In genomic region chr6:132270745-132271414, GRCh38 we compare ENCODE assay signal across 16 cellular contexts.
DNase-seq lines count a peak whose midpoint lies in the region; ATAC-seq, FAIRE-seq and TF ChIP-seq lines count a peak whose summit lies in the region.
"Had no signal": no experiment of that assay in that cellular context is flagged by ENCODE, and none has a peak within 500 bp of the region (broad histone marks: within the 10 kb centered on the region; RNA-seq: fewer than 3 reads in every experiment).

No MANE protein-coding gene starts in this region.

- H3K36me3 ChIP-seq in body of pancreas (replicated peaks in 1 of 2; ENCODE audit: insufficient read depth in 1 of 2, low read depth in 2 of 2): no peaks in the 10 kb centered on the region
- no peaks in the 10 kb centered on the region for H3K36me3 ChIP-seq in pancreas
- H3K36me3 ChIP-seq: right atrium auricular region had no signal

- H3K27me3 Mint-ChIP-seq in activated T-helper 2 cell treated with anti-CD3 and anti-CD28 coated beads, Interferon-gamma antibody, Interleukin-2, Interleukin-4, amounts not matched to agents 10 μg/mL and 5 μg/mL and 100 μg/mL, durations not matched to agents 14 hours and 24 hours and 36 hours (ENCODE audit: low read depth): peaks cover 9% of the 10 kb centered on the region

- DNase-seq in NCI-H1417 treated with DMSO at 0.1 percent for 48 hours (lab: John Stamatoyannopoulos, UW) (peak; percentile 97), body of pancreas (peak; percentile 44 to 86 (median 80)), pancreas (peak in 3 of 6 donors; percentile 65 to 83 (median 75)), foreskin keratinocyte (no peak)
- DNase-seq in activated T-helper 2 cell treated with anti-CD3 and anti-CD28 coated beads, Interferon-gamma antibody, Interleukin-2, Interleukin-4, amounts not matched to agents 10 μg/mL and 5 μg/mL and 100 μg/mL, durations not matched to agents 14 hours and 24 hours and 36 hours (ENCODE audit: low spot score): no peak
- DNase-seq: activated naive CD4-positive, alpha-beta T cell treated with anti-CD3 and anti-CD28 coated beads for 36 hours; effector memory CD8-positive, alpha-beta T cell; stimulated activated CD4-positive, alpha-beta T cell treated with anti-CD3 and anti-CD28 coated beads, Interleukin-4, amount 100 ng/mL, for 4 hours had no signal

- no peak overlapping the region for H3K27ac Mint-ChIP-seq in activated T-helper 2 cell treated with anti-CD3 and anti-CD28 coated beads, Interferon-gamma antibody, Interleukin-2, Interleukin-4, amounts not matched to agents 10 μg/mL and 5 μg/mL and 100 μg/mL, durations not matched to agents 14 hours and 24 hours and 36 hours
- H3K27ac Mint-ChIP-seq: activated naive CD4-positive, alpha-beta T cell treated with anti-CD3 and anti-CD28 coated beads for 36 hours; effector memory CD8-positive, alpha-beta T cell; stimulated activated memory B cell treated with anti-CD40 and anti-IgM and Interleukin-4, amounts not matched to agents 10 μg/mL and 1 μg/mL and 100 μg/mL, for 72 hours had no signal

- 13 to 17% methylated on average over 4 of the region's 4 CpGs for WGBS in body of pancreas, 2 donors
- 13 to 15% methylated on average over 4 of the region's 4 CpGs for WGBS in pancreas, 2 donors

- H3K36me3 Mint-ChIP-seq in activated T-helper 2 cell treated with anti-CD3 and anti-CD28 coated beads, Interferon-gamma antibody, Interleukin-2, Interleukin-4, amounts not matched to agents 10 μg/mL and 5 μg/mL and 100 μg/mL, durations not matched to agents 14 hours and 24 hours and 36 hours (ENCODE audit: low read depth): no peaks in the 10 kb centered on the region
- H3K36me3 Mint-ChIP-seq: stimulated activated memory B cell treated with anti-CD40 and anti-IgM and Interleukin-4, amounts not matched to agents 10 μg/mL and 1 μg/mL and 100 μg/mL, for 72 hours had no signal

- H3K27me3 ChIP-seq in body of pancreas (no peaks in the 10 kb centered on the region), pancreas (no peaks in the 10 kb centered on the region), foreskin keratinocyte (no peaks in the 10 kb centered on the region)
- H3K27me3 ChIP-seq: right atrium auricular region had no signal

- intact Hi-C loops in body of pancreas (cut with DNase I): loop anchor here (10.0 kb wide), 1 partner anchor 214 kb away; no protein-coding TSS in a partner anchor
- intact Hi-C loops in pancreas (cut with DNase I): loop anchor here in 1 of 3 donors (10.0 kb wide), 1 partner anchor 214 kb away; no protein-coding TSS in a partner anchor
- intact Hi-C loops in activated T-helper 2 cell treated with anti-CD3 and anti-CD28 coated beads, Interferon-gamma antibody, Interleukin-2, Interleukin-4, amounts not matched to agents 10 μg/mL and 5 μg/mL and 100 μg/mL, durations not matched to agents 14 hours and 24 hours and 36 hours (cut with micrococcal nuclease): no loop called here

- TF ChIP-seq CTCF in body of pancreas (IDR thresholded peaks at IDR 0.05) (peak in 1 of 7 experiments; percentile 2), pancreas (IDR thresholded peaks at IDR 0.05) (no peak), foreskin keratinocyte (conservative IDR thresholded peaks at IDR 0.05) (no peak)

- H3K4me3 Mint-ChIP-seq in activated T-helper 2 cell treated with anti-CD3 and anti-CD28 coated beads, Interferon-gamma antibody, Interleukin-2, Interleukin-4, amounts not matched to agents 10 μg/mL and 5 μg/mL and 100 μg/mL, durations not matched to agents 14 hours and 24 hours and 36 hours (ENCODE audit: low read depth): no peak overlapping the region
- H3K4me3 Mint-ChIP-seq: activated naive CD4-positive, alpha-beta T cell treated with anti-CD3 and anti-CD28 coated beads for 36 hours; effector memory CD8-positive, alpha-beta T cell; stimulated activated memory B cell treated with anti-CD40 and anti-IgM and Interleukin-4, amounts not matched to agents 10 μg/mL and 1 μg/mL and 100 μg/mL, for 72 hours had no signal

- H3K4me1 ChIP-seq in body of pancreas: peaks cover 9% of the 10 kb centered on the region
- H3K4me1 ChIP-seq in pancreas: peaks cover 0 to 11% (median 11%) of the 10 kb centered on the region in 3 donors
- H3K4me1 ChIP-seq in foreskin keratinocyte: no peaks in the 10 kb centered on the region
- H3K4me1 ChIP-seq: right atrium auricular region had no signal

- H3K9me3 ChIP-seq in body of pancreas (no peaks in the 10 kb centered on the region), pancreas (no peaks in the 10 kb centered on the region)
- H3K9me3 ChIP-seq: right atrium auricular region had no signal

- H3K4me1 Mint-ChIP-seq in activated T-helper 2 cell treated with anti-CD3 and anti-CD28 coated beads, Interferon-gamma antibody, Interleukin-2, Interleukin-4, amounts not matched to agents 10 μg/mL and 5 μg/mL and 100 μg/mL, durations not matched to agents 14 hours and 24 hours and 36 hours (ENCODE audit: low read depth): no peaks in the 10 kb centered on the region

- TF ChIP-seq POLR2A in body of pancreas (IDR thresholded peaks at IDR 0.05): peak in 1 of 3 donors; percentile 25

- H3K4me3 ChIP-seq in body of pancreas (no peak overlapping the region), pancreas (no peak overlapping the region)
- H3K4me3 ChIP-seq: right atrium auricular region had no signal

- H3K9me3 Mint-ChIP-seq in activated T-helper 2 cell treated with anti-CD3 and anti-CD28 coated beads, Interferon-gamma antibody, Interleukin-2, Interleukin-4, amounts not matched to agents 10 μg/mL and 5 μg/mL and 100 μg/mL, durations not matched to agents 14 hours and 24 hours and 36 hours: no peaks in the 10 kb centered on the region
- H3K9me3 Mint-ChIP-seq: activated naive CD4-positive, alpha-beta T cell treated with anti-CD3 and anti-CD28 coated beads for 36 hours; effector memory CD8-positive, alpha-beta T cell; stimulated activated memory B cell treated with anti-CD40 and anti-IgM and Interleukin-4, amounts not matched to agents 10 μg/mL and 1 μg/mL and 100 μg/mL, for 72 hours had no signal

- FAIRE-seq in pancreas (lab: Jason Lieb, UNC): no peak
- FAIRE-seq: bronchial epithelial cell, islet of Langerhans had no signal

- ATAC-seq in GM18511 (IDR thresholded peaks at IDR 0.05; ENCODE audit: unreplicated experiment): peak; percentile 44
- ATAC-seq in body of pancreas: peak; percentile 92
- ATAC-seq in pancreas: peak; percentile 95 to 96 (median 96)
- no peak for ATAC-seq in foreskin keratinocyte
- ATAC-seq in GM19035 (IDR thresholded peaks at IDR 0.05; ENCODE audit: unreplicated experiment): no peak
- no peak for ATAC-seq in HG03095 (IDR thresholded peaks at IDR 0.05; ENCODE audit: unreplicated experiment)
- ATAC-seq: effector memory CD8-positive, alpha-beta T cell; HCT116; stimulated activated memory B cell treated with anti-CD40 and anti-IgM and Interleukin-4, amounts not matched to agents 10 μg/mL and 1 μg/mL and 100 μg/mL, for 72 hours had no signal

- peak overlapping the region; percentile 35 to 78 (median 64) for H3K27ac ChIP-seq in body of pancreas
- H3K27ac ChIP-seq in pancreas: peak overlapping the region; percentile 6 to 81 (median 65)
- H3K27ac ChIP-seq in foreskin keratinocyte: no peak overlapping the region
- H3K27ac ChIP-seq: right atrium auricular region had no signal

Comparison
In these comparisons a context has a peak if more than half of its experiments do, and no peak if none do; other contexts are left out.
1. ATAC-seq: peak in GM18511 (single experiment), body of pancreas (single experiment) and pancreas (4 of 4); none in foreskin keratinocyte (single experiment), GM19035 (single experiment) and HG03095 (single experiment).
2. DNase-seq: peak in NCI-H1417 treated with DMSO at 0.1 percent for 48 hours (single experiment) and body of pancreas (4 of 4); none in foreskin keratinocyte (0 of 2) and activated T-helper 2 cell treated with anti-CD3 and anti-CD28 coated beads, Interferon-gamma antibody, Interleukin-2, Interleukin-4, amounts not matched to agents 10 μg/mL and 5 μg/mL and 100 μg/mL, durations not matched to agents 14 hours and 24 hours and 36 hours (single experiment).